16 cellular contexts compared by ENCODE assay signal in the genomic region with DNA sequence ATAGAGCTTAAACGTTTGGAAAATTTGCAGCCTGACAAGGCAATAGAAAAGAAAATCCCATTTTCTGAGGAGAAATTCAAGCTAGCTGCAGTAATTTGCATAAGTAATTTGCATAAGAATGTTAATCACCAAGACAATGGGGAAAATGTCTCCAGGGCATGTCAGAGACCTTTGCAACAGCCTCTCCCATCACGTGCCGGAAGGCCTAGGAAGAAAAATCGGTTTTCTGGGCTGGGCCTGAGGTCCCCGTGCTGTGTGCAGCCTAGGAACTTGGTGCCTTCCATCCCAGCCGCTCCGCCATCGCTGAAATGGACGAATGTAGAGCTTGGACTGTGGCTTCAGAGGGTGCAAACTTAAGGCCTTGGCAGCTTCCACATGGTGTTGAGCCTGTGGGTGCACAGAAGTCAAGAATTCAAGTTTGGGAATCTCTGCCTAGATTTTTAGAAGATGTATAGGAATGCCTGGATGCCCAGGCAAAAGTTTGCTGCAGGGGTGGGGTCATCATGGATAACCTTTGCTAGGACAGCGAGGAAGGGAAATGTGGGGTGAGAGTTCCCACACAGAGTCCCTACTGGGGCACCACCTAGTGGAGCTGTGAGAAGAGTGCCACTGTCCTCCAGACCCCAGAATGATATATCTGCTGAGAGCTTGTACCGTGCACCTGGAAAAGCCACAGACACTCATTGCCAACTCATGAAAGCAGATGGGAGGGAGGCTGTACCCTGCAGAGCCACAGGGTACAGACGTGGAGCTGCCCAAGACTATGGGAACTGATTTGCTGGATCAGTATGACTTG.
DNase-seq lines count a peak whose midpoint lies in the region; ATAC-seq and TF ChIP-seq lines count a peak whose summit lies in the region.
"Had no signal": no experiment of that assay in that cellular context is flagged by ENCODE, and none has a peak within 500 bp of the region (broad histone marks: within the 10 kb centered on the region; RNA-seq: fewer than 3 reads in every experiment).

No MANE protein-coding gene starts in this region.

- no peak overlapping the region for H3K27ac ChIP-seq in SJCRH30
- no peak overlapping the region for H3K27ac ChIP-seq in naive thymus-derived CD4-positive, alpha-beta T cell (ENCODE audit: low read depth, low read length)
- H3K27ac ChIP-seq: BLaER1, epithelial cell of prostate had no signal

- no peak overlapping the region for H3K4me3 ChIP-seq in BE2C (ENCODE audit: low read depth, low read length)
- no peak overlapping the region for H3K4me3 ChIP-seq in SJCRH30
- H3K4me3 ChIP-seq in naive thymus-derived CD4-positive, alpha-beta T cell (ENCODE audit: low read length), result no peak overlapping the region
- H3K4me3 ChIP-seq: BLaER1 had no signal

- CTCF ChIA-PET in naive thymus-derived CD4-positive, alpha-beta T cell (lab: Charles Lee), result no interaction called here

- DNase-seq in BE2C, result peak; percentile 8
- DNase-seq in HFFc6, result no peak
- DNase-seq in SJCRH30, result peak; percentile 33 to 54
- peak; percentile 13 for DNase-seq in glomerular visceral epithelial cell (ENCODE audit: extremely low spot score)
- DNase-seq in naive thymus-derived CD4-positive, alpha-beta T cell, result no peak
- no peak for DNase-seq in amygdala (lab: John Stamatoyannopoulos, UW)
- DNase-seq in NCI-H1105 treated with DMSO at 0.1 percent for 48 hours (lab: John Stamatoyannopoulos, UW), result no peak
- DNase-seq: activated CD4-positive, alpha-beta T cell treated with anti-CD3 and anti-CD28 coated beads, Interleukin-2, amount 10 ng/mL, durations not matched to agents 7 days and 5 days; activated gamma-delta T cell; NCI-H2029 treated with DMSO at 0.1 percent for 48 hours; retina; stimulated activated CD4-positive, alpha-beta T cell treated with anti-CD3 and anti-CD28 coated beads, Interleukin-4, amount 100 ng/mL, for 4 hours; stimulated activated naive CD4-positive, alpha-beta T cell treated with Interleukin-2 at 50 U/mL for 16 hours had no signal

- H3K27me3 ChIP-seq in BE2C (no peaks in the 10 kb centered on the region), SJCRH30 (no peaks in the 10 kb centered on the region)
- H3K27me3 ChIP-seq in naive thymus-derived CD4-positive, alpha-beta T cell (ENCODE audit: control insufficient read depth in 2 of 2, insufficient read depth in 2 of 2, low read length in 2 of 2), result no peaks in the 10 kb centered on the region
- H3K27me3 ChIP-seq: BLaER1 had no signal

- H3K4me1 ChIP-seq in BE2C, result no peaks in the 10 kb centered on the region
- H3K4me1 ChIP-seq in SJCRH30, result no peaks in the 10 kb centered on the region
- H3K4me1 ChIP-seq in naive thymus-derived CD4-positive, alpha-beta T cell (ENCODE audit: control insufficient read depth in 2 of 2, insufficient read depth in 2 of 2, low read length in 2 of 2), result no peaks in the 10 kb centered on the region
- H3K4me1 ChIP-seq: BLaER1 had no signal

- POLR2A ChIA-PET in naive thymus-derived CD4-positive, alpha-beta T cell (lab: Charles Lee), result no interaction called here

- no peaks in the 10 kb centered on the region for H3K36me3 ChIP-seq in BE2C
- peaks cover 2% of the 10 kb centered on the region; the same call in 1 of the 2 replicates for H3K36me3 ChIP-seq in SJCRH30
- no peaks in the 10 kb centered on the region for H3K36me3 ChIP-seq in naive thymus-derived CD4-positive, alpha-beta T cell (ENCODE audit: control insufficient read depth in 2 of 3, insufficient read depth in 3 of 3, low read length in 3 of 3)
- H3K36me3 ChIP-seq: BLaER1 had no signal

- H3K36me3 Mint-ChIP-seq in HFFc6 (ENCODE audit: low read depth), result peaks cover 16% of the 10 kb centered on the region
- H3K36me3 Mint-ChIP-seq in naive thymus-derived CD4-positive, alpha-beta T cell, result no peaks in the 10 kb centered on the region

- intact Hi-C loops in naive thymus-derived CD4-positive, alpha-beta T cell (cut with micrococcal nuclease), result no loop called here

- no peak overlapping the region for H3K27ac Mint-ChIP-seq in HFFc6
- no peak overlapping the region for H3K27ac Mint-ChIP-seq in naive thymus-derived CD4-positive, alpha-beta T cell
- H3K27ac Mint-ChIP-seq: activated CD4-positive, alpha-beta T cell treated with anti-CD3 and anti-CD28 coated beads, Interleukin-2, amount 10 ng/mL, durations not matched to agents 7 days and 5 days had no signal

- no peak overlapping the region for H3K4me3 Mint-ChIP-seq in HFFc6
- no peak overlapping the region for H3K4me3 Mint-ChIP-seq in naive thymus-derived CD4-positive, alpha-beta T cell
- H3K4me3 Mint-ChIP-seq: activated CD4-positive, alpha-beta T cell treated with anti-CD3 and anti-CD28 coated beads, Interleukin-2, amount 10 ng/mL, durations not matched to agents 7 days and 5 days had no signal

- no peaks in the 10 kb centered on the region for H3K9me3 ChIP-seq in BE2C
- H3K9me3 ChIP-seq in SJCRH30 (replicated peaks), result peaks cover 7% of the 10 kb centered on the region
- no peaks in the 10 kb centered on the region for H3K9me3 ChIP-seq in naive thymus-derived CD4-positive, alpha-beta T cell (ENCODE audit: control insufficient read depth in 2 of 3, low read length in 3 of 3)

- H3K4me1 Mint-ChIP-seq in HFFc6 (ENCODE audit: low read depth), result peaks cover 22% of the 10 kb centered on the region
- no peaks in the 10 kb centered on the region for H3K4me1 Mint-ChIP-seq in naive thymus-derived CD4-positive, alpha-beta T cell
- H3K4me1 Mint-ChIP-seq: activated CD4-positive, alpha-beta T cell treated with anti-CD3 and anti-CD28 coated beads, Interleukin-2, amount 10 ng/mL, durations not matched to agents 7 days and 5 days had no signal

- peak; percentile 38 for TF ChIP-seq CTCF in BE2C (IDR thresholded peaks at IDR 0.05; ENCODE audit: low read depth, low read length)
- TF ChIP-seq CTCF in HFFc6 (IDR thresholded peaks at IDR 0.05), result peak; percentile 62; the same call in 1 of the 2 replicates

- no peaks in the 10 kb centered on the region for H3K27me3 Mint-ChIP-seq in HFFc6 (ENCODE audit: insufficient read depth)
- peaks cover 0 to 4% (median 0%) of the 10 kb centered on the region in 5 donors for H3K27me3 Mint-ChIP-seq in naive thymus-derived CD4-positive, alpha-beta T cell
- H3K27me3 Mint-ChIP-seq: activated CD4-positive, alpha-beta T cell treated with anti-CD3 and anti-CD28 coated beads, Interleukin-2, amount 10 ng/mL, durations not matched to agents 7 days and 5 days had no signal

- H3K9me3 Mint-ChIP-seq in HFFc6, result no peaks in the 10 kb centered on the region
- peaks cover 0 to 5% (median 0%) of the 10 kb centered on the region in 11 donors for H3K9me3 Mint-ChIP-seq in naive thymus-derived CD4-positive, alpha-beta T cell
- H3K9me3 Mint-ChIP-seq: activated CD4-positive, alpha-beta T cell treated with anti-CD3 and anti-CD28 coated beads, Interleukin-2, amount 10 ng/mL, durations not matched to agents 7 days and 5 days had no signal

- ATAC-seq in naive thymus-derived CD4-positive, alpha-beta T cell, result no peak
- no peak for ATAC-seq in HG03521 (IDR thresholded peaks at IDR 0.05; ENCODE audit: unreplicated experiment)

Comparison
In these comparisons a context has a peak if more than half of its experiments do, and no peak if none do; other contexts are left out.
1. DNase-seq: peak in BE2C (single experiment), SJCRH30 (2 of 2) and glomerular visceral epithelial cell (single experiment); none in HFFc6 (single experiment), naive thymus-derived CD4-positive, alpha-beta T cell (0 of 9), amygdala (0 of 56) and NCI-H1105 treated with DMSO at 0.1 percent for 48 hours (single experiment).